In genomic region chr20:24798930-24799705, GRCh38 we compare ENCODE assay signal across 23 cellular contexts.
DNase-seq lines count a peak whose midpoint lies in the region; ATAC-seq and TF ChIP-seq lines count a peak whose summit lies in the region.
"Had no signal": no experiment of that assay in that cellular context is flagged by ENCODE, and none has a peak within 500 bp of the region (broad histone marks: within the 10 kb centered on the region; RNA-seq: fewer than 3 reads in every experiment).

No MANE protein-coding gene starts in this region.

- H2AFZ ChIP-seq in smooth muscle cell (ENCODE audit: low read depth): no peak overlapping the region
- H2AFZ ChIP-seq in GM23338: no peak overlapping the region

- H3K4me1 Mint-ChIP-seq in GM23338: no peaks in the 10 kb centered on the region
- no peaks in the 10 kb centered on the region for H3K4me1 Mint-ChIP-seq in stimulated activated naive B cell treated with anti-CD40 and anti-IgM and Interleukin-4, amounts not matched to agents 10 μg/mL and 1 μg/mL and 100 μg/mL, for 72 hours
- H3K4me1 Mint-ChIP-seq: B cell, nephron had no signal

- H3K79me2 ChIP-seq in smooth muscle cell (ENCODE audit: low read depth) (no peaks in the 10 kb centered on the region), GM23338 (replicated peaks; ENCODE audit: insufficient read depth) (no peaks in the 10 kb centered on the region)

- intact Hi-C loops in left lung (cut with DNase I): no loop called here

- no peaks in the 10 kb centered on the region for H3K4me1 ChIP-seq in smooth muscle cell (ENCODE audit: low read depth)
- no peaks in the 10 kb centered on the region for H3K4me1 ChIP-seq in GM23338 (ENCODE audit: insufficient read depth)
- H3K4me1 ChIP-seq in left lung: no peaks in the 10 kb centered on the region
- H3K4me1 ChIP-seq: heart left ventricle, left ventricle myocardium inferior, sigmoid colon, suprapubic skin had no signal

- no peak for ATAC-seq in GM23338
- no peak for ATAC-seq in left lung
- ATAC-seq in stimulated activated naive B cell treated with anti-CD40 and anti-IgM and Interleukin-4, amounts not matched to agents 10 μg/mL and 1 μg/mL and 100 μg/mL, for 72 hours (replicated peaks): no peak
- ATAC-seq: activated CD4-positive, CD25-positive, alpha-beta regulatory T cell treated with anti-CD3 and anti-CD28 coated beads, Interleukin-2, amount 50 U/mL, for 24 hours; activated CD8-positive, alpha-beta T cell treated with anti-CD3 and anti-CD28 coated beads for 36 hours; heart left ventricle had no signal

- H3K9me3 Mint-ChIP-seq in GM23338: no peaks in the 10 kb centered on the region
- no peaks in the 10 kb centered on the region for H3K9me3 Mint-ChIP-seq in stimulated activated naive B cell treated with anti-CD40 and anti-IgM and Interleukin-4, amounts not matched to agents 10 μg/mL and 1 μg/mL and 100 μg/mL, for 72 hours
- H3K9me3 Mint-ChIP-seq: activated CD8-positive, alpha-beta T cell treated with anti-CD3 and anti-CD28 coated beads for 36 hours; nephron had no signal

- no peak for TF ChIP-seq CTCF in smooth muscle cell (IDR thresholded peaks at IDR 0.05; ENCODE audit: borderline replicate concordance, insufficient read depth, poor library complexity, severe bottlenecking)
- no peak for TF ChIP-seq CTCF in GM23338 (conservative IDR thresholded peaks at IDR 0.05; ENCODE audit: low read depth in 2 of 2)
- no peak for TF ChIP-seq CTCF in left lung (IDR thresholded peaks at IDR 0.05)

- no peaks in the 10 kb centered on the region for H4K20me1 ChIP-seq in smooth muscle cell (ENCODE audit: low read depth)
- no peaks in the 10 kb centered on the region for H4K20me1 ChIP-seq in GM23338 (replicated peaks; ENCODE audit: insufficient read depth)

- no peak overlapping the region for H3K4me3 Mint-ChIP-seq in GM23338
- no peak overlapping the region for H3K4me3 Mint-ChIP-seq in stimulated activated naive B cell treated with anti-CD40 and anti-IgM and Interleukin-4, amounts not matched to agents 10 μg/mL and 1 μg/mL and 100 μg/mL, for 72 hours
- H3K4me3 Mint-ChIP-seq: activated CD8-positive, alpha-beta T cell treated with anti-CD3 and anti-CD28 coated beads for 36 hours; B cell; nephron had no signal

- H3K4me3 ChIP-seq in smooth muscle cell (no peak overlapping the region), GM23338 (no peak overlapping the region), left lung (no peak overlapping the region)
- H3K4me3 ChIP-seq: dorsolateral prefrontal cortex, heart left ventricle, left ventricle myocardium inferior, sigmoid colon, suprapubic skin had no signal

- H3K27ac Mint-ChIP-seq in GM23338: no peak overlapping the region
- H3K27ac Mint-ChIP-seq in stimulated activated naive B cell treated with anti-CD40 and anti-IgM and Interleukin-4, amounts not matched to agents 10 μg/mL and 1 μg/mL and 100 μg/mL, for 72 hours: no peak overlapping the region
- H3K27ac Mint-ChIP-seq: activated CD8-positive, alpha-beta T cell treated with anti-CD3 and anti-CD28 coated beads for 36 hours; B cell; nephron had no signal

- H3K27me3 ChIP-seq in smooth muscle cell (ENCODE audit: low read depth) (no peaks in the 10 kb centered on the region), GM23338 (ENCODE audit: insufficient read depth) (no peaks in the 10 kb centered on the region), left lung (no peaks in the 10 kb centered on the region)
- H3K27me3 ChIP-seq: sigmoid colon, suprapubic skin had no signal

- H3K9me2 ChIP-seq in GM23338 (ENCODE audit: insufficient read depth): no peaks in the 10 kb centered on the region

- peaks cover 5% of the 10 kb centered on the region for H3K27me3 Mint-ChIP-seq in GM23338 (ENCODE audit: insufficient read depth, low read depth, poor library complexity)
- peaks cover 6 to 18% of the 10 kb centered on the region in 2 donors for H3K27me3 Mint-ChIP-seq in stimulated activated naive B cell treated with anti-CD40 and anti-IgM and Interleukin-4, amounts not matched to agents 10 μg/mL and 1 μg/mL and 100 μg/mL, for 72 hours

- H3F3A ChIP-seq in smooth muscle cell (ENCODE audit: low read depth): no peaks in the 10 kb centered on the region
- no peaks in the 10 kb centered on the region for H3F3A ChIP-seq in GM23338 (replicated peaks; ENCODE audit: low read depth)

- 72% methylated on average over 13 of the region's 13 CpGs for WGBS in smooth muscle cell (ENCODE audit: low lambda C conversion rate)

- H3K4me2 ChIP-seq in smooth muscle cell: peak overlapping the region; percentile 52
- no peak overlapping the region for H3K4me2 ChIP-seq in GM23338

- no peaks in the 10 kb centered on the region for H3K9me3 ChIP-seq in smooth muscle cell (replicated peaks; ENCODE audit: low read depth)
- H3K9me3 ChIP-seq in left lung: no peaks in the 10 kb centered on the region
- H3K9me3 ChIP-seq: heart left ventricle, left ventricle myocardium inferior, sigmoid colon, suprapubic skin had no signal

- peak; percentile 46 for DNase-seq in EL
- peak; percentile 85 for DNase-seq in RPMI7951 (ENCODE audit: low read depth)
- DNase-seq in dedifferentiated amniotic fluid mesenchymal stem cell (ENCODE audit: extremely low spot score): peak; percentile 18
- no peak for DNase-seq in smooth muscle cell (lab: John Stamatoyannopoulos, UW; ENCODE audit: unreplicated experiment)
- no peak for DNase-seq in GM23338 (ENCODE audit: low spot score)
- DNase-seq in left lung: no peak
- no peak for DNase-seq in stimulated activated naive B cell treated with anti-CD40 and anti-IgM and Interleukin-4, amounts not matched to agents 10 μg/mL and 1 μg/mL and 100 μg/mL, for 72 hours
- DNase-seq: activated CD8-positive, alpha-beta T cell treated with anti-CD3 and anti-CD28 coated beads for 36 hours; activated gamma-delta T cell treated with Interleukin-2 at 50 U/mL for 16 hours; caudate nucleus; DND-41; IMR-90; left ventricle myocardium inferior; midbrain; NCI-H1417 treated with DMSO at 0.1 percent for 48 hours; NCI-H526; sigmoid colon had no signal

- H3K36me3 ChIP-seq in smooth muscle cell (ENCODE audit: low read depth) (no peaks in the 10 kb centered on the region), GM23338 (ENCODE audit: insufficient read depth) (no peaks in the 10 kb centered on the region), left lung (no peaks in the 10 kb centered on the region)
- H3K36me3 ChIP-seq: heart left ventricle, left ventricle myocardium inferior, sigmoid colon, suprapubic skin had no signal

- H3K36me3 Mint-ChIP-seq in GM23338 (ENCODE audit: low read depth): no peaks in the 10 kb centered on the region
- no peaks in the 10 kb centered on the region for H3K36me3 Mint-ChIP-seq in stimulated activated naive B cell treated with anti-CD40 and anti-IgM and Interleukin-4, amounts not matched to agents 10 μg/mL and 1 μg/mL and 100 μg/mL, for 72 hours

- H3K27ac ChIP-seq in smooth muscle cell (ENCODE audit: low read depth) (peak overlapping the region; percentile 77), GM23338 (ENCODE audit: low read depth) (no peak overlapping the region), left lung (no peak overlapping the region)
- H3K27ac ChIP-seq: dorsolateral prefrontal cortex, heart left ventricle, left ventricle myocardium inferior, sigmoid colon, suprapubic skin had no signal

- H3K9ac ChIP-seq in smooth muscle cell (ENCODE audit: low read depth): no peak overlapping the region

TF ChIP-seq in GM23338, 12 proteins besides CTCF, POLR2A, EP300 and RAD21 (continues in another document):
- TF ChIP-seq CREB1 (CRISPR knock-in tag; IDR thresholded peaks at IDR 0.05; ENCODE audit: low read depth): no peak
- TF ChIP-seq POLR2AphosphoS5 (IDR thresholded peaks at IDR 0.05; ENCODE audit: low read depth): no peak
- TF ChIP-seq ZNF114 (CRISPR knock-in tag; IDR thresholded peaks at IDR 0.05): no peak
- TF ChIP-seq NANOG (IDR thresholded peaks at IDR 0.05; ENCODE audit: borderline replicate concordance): no peak
- TF ChIP-seq JUNB (IDR thresholded peaks at IDR 0.05; ENCODE audit: unreplicated experiment): no peak

Comparison
In these comparisons a context has a peak if more than half of its experiments do, and no peak if none do; other contexts are left out.
1. DNase-seq: peak in EL (single experiment), RPMI7951 (single experiment) and dedifferentiated amniotic fluid mesenchymal stem cell (single experiment); none in smooth muscle cell (single experiment), GM23338 (single experiment), left lung (0 of 2) and stimulated activated naive B cell treated with anti-CD40 and anti-IgM and Interleukin-4, amounts not matched to agents 10 μg/mL and 1 μg/mL and 100 μg/mL, for 72 hours (single experiment).